In genomic region chr2:197640571-197641122, GRCh38 we compare ENCODE assay signal across 2 cellular contexts. TPM values are rescaled to one million over a fixed set of nuclear protein-coding genes. Genes with fewer than 3 reads are reported as not detected.
"Had no signal": no experiment of that assay in that cellular context is flagged by ENCODE, and none has a peak within 500 bp of the region (broad histone marks: within the 10 kb centered on the region; RNA-seq: fewer than 3 reads in every experiment).

No MANE protein-coding gene starts in this region.

RNA-seq across cellular contexts. Expression of gene RFTN2, which starts 34.7 kb away (rescaled TPM):
- total RNA-seq: activated T-cell treated with anti-CD3 and anti-CD28 coated beads, Interleukin-2, amount 50 U/mL, for 4 hours; T-helper 2 cell treated with Interferon-gamma antibody and Interleukin-4, amounts not matched to agents 100 ng/mL and 5 ng/mL, for 36 hours had no signal
